ENCODE assay signal across 8 cellular contexts in the genomic region with DNA sequence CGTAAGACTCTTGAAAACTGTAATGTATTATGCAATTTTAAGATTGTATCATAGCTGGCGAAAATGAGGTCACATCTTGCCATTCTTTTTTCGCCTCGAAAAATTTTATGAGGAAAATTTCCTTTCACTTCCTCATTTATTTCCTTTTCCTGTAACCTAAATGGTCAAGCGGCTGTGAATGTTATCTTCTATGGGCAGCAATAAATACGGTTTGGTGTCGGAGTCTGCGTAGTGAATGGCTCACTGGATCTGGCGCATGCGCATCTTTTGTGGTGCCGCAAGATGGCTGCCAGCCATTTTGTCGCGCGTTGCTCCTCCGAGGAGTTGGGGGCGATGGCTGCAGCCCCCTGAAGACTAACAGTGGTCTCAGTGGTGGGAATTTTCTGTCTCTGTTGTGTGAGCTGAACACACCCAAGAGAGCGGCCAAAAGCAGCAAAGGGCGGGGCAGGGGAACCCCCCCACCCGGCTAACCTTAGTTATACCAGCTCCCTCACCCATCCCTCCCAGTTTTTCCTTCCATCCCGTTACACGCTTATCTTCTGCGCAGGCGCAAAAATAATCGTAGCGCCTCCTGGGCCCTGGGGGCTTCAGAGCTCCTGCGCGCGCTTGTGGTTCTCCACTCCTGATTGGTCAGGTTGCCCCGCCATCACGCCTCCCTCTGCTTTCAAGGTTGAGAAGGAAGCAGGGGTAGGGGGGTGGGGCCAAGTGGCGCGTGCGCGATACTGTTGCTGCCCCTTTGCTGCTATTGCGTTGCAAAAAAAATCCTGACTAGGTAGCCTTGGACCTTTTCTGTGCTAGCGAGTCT. TPM values are rescaled to one million over a fixed set of nuclear protein-coding genes. Genes with fewer than 3 reads are reported as not detected.
A peak's percentile ranks its signal among the peaks of the same experiment; 100 is the strongest.
DNase-seq lines count a peak whose midpoint lies in the region; ATAC-seq and TF ChIP-seq lines count a peak whose summit lies in the region.

Gene RPRD2, plus strand, starts transcription at position 722 of the 805 bp plus-strand sequence. CDS start 568 bp downstream, outside the sequence.

- TF ChIP-seq CTCF in coronary artery (IDR thresholded peaks at IDR 0.05) = no peak

- H3K9me3 Mint-ChIP-seq in activated CD4-positive, alpha-beta T cell treated with anti-CD3 and anti-CD28 coated beads, Interleukin-2, amount 10 ng/mL, durations not matched to agents 24 days and 14 days = no peaks in the 10 kb centered on the region

- H3K27ac ChIP-seq in BLaER1 (peak within 1 kb of the TSS; percentile 94), coronary artery (peak within 1 kb of the TSS; percentile 96 to 99), layer of hippocampus (ENCODE audit: low read depth, low read length) (peak within 1 kb of the TSS; percentile 100)

- peak within 1 kb of the TSS; percentile 90 for H3K9ac ChIP-seq in BLaER1

- peaks cover 17% of the 10 kb centered on the region for H3K36me3 Mint-ChIP-seq in activated CD4-positive, alpha-beta T cell treated with anti-CD3 and anti-CD28 coated beads, Interleukin-2, amount 10 ng/mL, durations not matched to agents 24 days and 14 days (ENCODE audit: low read depth)

- ATAC-seq in GM19324 (IDR thresholded peaks at IDR 0.05; ENCODE audit: low FRiP score, unreplicated experiment) (peak; percentile 87), HG03469 (IDR thresholded peaks at IDR 0.05; ENCODE audit: unreplicated experiment) (peak; percentile 55)

- H3K9me3 ChIP-seq in BLaER1 = no peaks in the 10 kb centered on the region

- no peaks in the 10 kb centered on the region for H3K27me3 ChIP-seq in BLaER1
- no peaks in the 10 kb centered on the region for H3K27me3 ChIP-seq in layer of hippocampus (ENCODE audit: control insufficient read depth, insufficient read depth, low read length)

- H3K36me3 ChIP-seq in BLaER1 = no peaks in the 10 kb centered on the region

- H3K27ac Mint-ChIP-seq in activated CD4-positive, alpha-beta T cell treated with anti-CD3 and anti-CD28 coated beads, Interleukin-2, amount 10 ng/mL, durations not matched to agents 24 days and 14 days = peak within 1 kb of the TSS; percentile 93

- H3K4me1 Mint-ChIP-seq in activated CD4-positive, alpha-beta T cell treated with anti-CD3 and anti-CD28 coated beads, Interleukin-2, amount 10 ng/mL, durations not matched to agents 24 days and 14 days = peaks cover 25% of the 10 kb centered on the region

- DNase-seq in NCI-H526 treated with DMSO at 0.1 percent for 48 hours (lab: John Stamatoyannopoulos, UW) (peak; percentile 100), coronary artery (ENCODE audit: low spot score) (peak; percentile 100)
- peak; percentile 100 for DNase-seq in activated CD4-positive, alpha-beta T cell treated with anti-CD3 and anti-CD28 coated beads, Interleukin-2, amount 10 ng/mL, durations not matched to agents 24 days and 14 days
- peak; percentile 93 to 97 for DNase-seq in stimulated activated CD4-positive, alpha-beta T cell treated with anti-CD3 and anti-CD28 coated beads, Interleukin-1b, Interleukin-23, amount 100 ng/mL, for 4 hours (ENCODE audit: low read depth in 2 of 2)

- peaks cover 15% of the 10 kb centered on the region for H4K20me1 ChIP-seq in BLaER1

- peak within 1 kb of the TSS; percentile 89 for H3K4me3 Mint-ChIP-seq in activated CD4-positive, alpha-beta T cell treated with anti-CD3 and anti-CD28 coated beads, Interleukin-2, amount 10 ng/mL, durations not matched to agents 24 days and 14 days

- peaks cover 31% of the 10 kb centered on the region for H3K4me1 ChIP-seq in BLaER1

- H3K4me3 ChIP-seq in BLaER1 (peak within 1 kb of the TSS; percentile 76), coronary artery (peak within 1 kb of the TSS; percentile 69)

- peaks cover 2% of the 10 kb centered on the region for H3K27me3 Mint-ChIP-seq in activated CD4-positive, alpha-beta T cell treated with anti-CD3 and anti-CD28 coated beads, Interleukin-2, amount 10 ng/mL, durations not matched to agents 24 days and 14 days

- peak within 1 kb of the TSS; percentile 88 for H3K4me2 ChIP-seq in BLaER1

- intact Hi-C loops in activated CD4-positive, alpha-beta T cell treated with anti-CD3 and anti-CD28 coated beads, Interleukin-2, amount 10 ng/mL, durations not matched to agents 24 days and 14 days (cut with micrococcal nuclease) = loop anchor here (1.0 to 2.0 kb wide), 6 partner anchors 42 to 513 kb away; partner anchors contain the start of genes ANP32E, ARNT, MRPS21 and PRPF3

RNA-seq across cellular contexts. Expression of gene RPRD2, which starts in this region (rescaled TPM):
- total RNA-seq in activated CD4-positive, alpha-beta T cell treated with anti-CD3 and anti-CD28 coated beads, Interleukin-2, amount 10 ng/mL, durations not matched to agents 24 days and 14 days = 23.7 and 24.6 TPM in 2 replicates

Comparison
In these comparisons a context has a peak if more than half of its experiments do, and no peak if none do; other contexts are left out.
1. Peak in every context shown above with its lines: DNase-seq, ATAC-seq, H3K4me3 ChIP-seq and H3K27ac ChIP-seq.